20 cellular contexts compared by ENCODE assay signal in the genomic region with DNA sequence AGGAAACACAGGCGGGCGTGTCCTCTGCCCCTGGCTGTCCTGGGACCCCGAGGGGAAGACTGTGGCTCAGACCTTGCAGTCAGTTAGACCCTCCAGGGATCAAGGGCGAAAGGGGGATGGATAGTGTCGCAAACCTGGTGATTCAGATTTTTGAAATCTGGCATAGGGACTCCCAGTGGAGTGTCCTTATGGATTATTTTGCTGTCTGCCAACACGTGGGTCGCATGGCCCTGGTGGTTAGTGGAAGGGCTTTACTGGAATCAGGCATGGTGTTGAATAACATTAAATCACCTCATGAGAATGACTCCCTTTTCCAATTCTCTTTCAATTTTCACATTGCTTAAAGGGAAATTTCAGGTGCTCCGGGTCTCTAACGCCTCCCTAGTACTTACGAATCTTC.
"Had no signal": no experiment of that assay in that cellular context is flagged by ENCODE, and none has a peak within 500 bp of the region (broad histone marks: within the 10 kb centered on the region; RNA-seq: fewer than 3 reads in every experiment).

No MANE protein-coding gene starts in this region.

- FAIRE-seq: pancreas had no signal

- DNase-seq: activated CD4-positive, CD25-positive, alpha-beta regulatory T cell; activated CD8-positive, alpha-beta memory T cell treated with anti-CD3 and anti-CD28 coated beads, Interleukin-2, amount 50 U/mL, for 48 hours; activated CD8-positive, alpha-beta T cell treated with anti-CD3 and anti-CD28 coated beads, Interleukin-2, amount 10 ng/mL, durations not matched to agents 7 days and 5 days; activated naive CD4-positive, alpha-beta T cell; anterior cingulate cortex; brain microvascular endothelial cell; central memory CD4-positive, alpha-beta T cell; effector CD4-positive, alpha-beta T cell; heart right ventricle; pancreas; T-cell; T-helper 9 cell had no signal

- H3K9me3 ChIP-seq: gastroesophageal sphincter, heart right ventricle, pancreas, thoracic aorta had no signal

- H3K4me1 ChIP-seq: gastroesophageal sphincter, heart right ventricle, pancreas had no signal

- H3K27ac Mint-ChIP-seq: activated CD8-positive, alpha-beta T cell treated with anti-CD3 and anti-CD28 coated beads, Interleukin-2, amount 10 ng/mL, durations not matched to agents 7 days and 5 days; T-cell had no signal

- H3K27me3 ChIP-seq: pancreas had no signal

- H3K4me3 ChIP-seq: gastroesophageal sphincter, heart right ventricle, pancreas, smooth muscle cell, thoracic aorta had no signal

- H3K36me3 Mint-ChIP-seq: T-cell had no signal

- H3K36me3 ChIP-seq: brain microvascular endothelial cell, gastroesophageal sphincter, heart right ventricle, pancreas, thoracic aorta had no signal

- H3K9me3 Mint-ChIP-seq: activated naive CD8-positive, alpha-beta T cell treated with anti-CD3 and anti-CD28 coated beads, Interleukin-2, amount 50 U/mL, for 24 hours; memory B cell; T-cell had no signal

- H3K27ac ChIP-seq: brain microvascular endothelial cell, gastroesophageal sphincter, heart right ventricle, pancreas, thoracic aorta had no signal

- ATAC-seq: activated CD8-positive, alpha-beta T cell treated with anti-CD3 and anti-CD28 coated beads, Interleukin-2, amount 10 ng/mL, durations not matched to agents 7 days and 5 days; esophagus mucosa; gastroesophageal sphincter; heart right ventricle; pancreas; sciatic nerve; SK-N-SH treated with all-trans-retinoic acid at 6 μM for 48 hours; T-cell had no signal

- H3K4me2 ChIP-seq: smooth muscle cell had no signal
